Comparison of ENCODE assay signal across 2 cellular contexts in the genomic region with DNA sequence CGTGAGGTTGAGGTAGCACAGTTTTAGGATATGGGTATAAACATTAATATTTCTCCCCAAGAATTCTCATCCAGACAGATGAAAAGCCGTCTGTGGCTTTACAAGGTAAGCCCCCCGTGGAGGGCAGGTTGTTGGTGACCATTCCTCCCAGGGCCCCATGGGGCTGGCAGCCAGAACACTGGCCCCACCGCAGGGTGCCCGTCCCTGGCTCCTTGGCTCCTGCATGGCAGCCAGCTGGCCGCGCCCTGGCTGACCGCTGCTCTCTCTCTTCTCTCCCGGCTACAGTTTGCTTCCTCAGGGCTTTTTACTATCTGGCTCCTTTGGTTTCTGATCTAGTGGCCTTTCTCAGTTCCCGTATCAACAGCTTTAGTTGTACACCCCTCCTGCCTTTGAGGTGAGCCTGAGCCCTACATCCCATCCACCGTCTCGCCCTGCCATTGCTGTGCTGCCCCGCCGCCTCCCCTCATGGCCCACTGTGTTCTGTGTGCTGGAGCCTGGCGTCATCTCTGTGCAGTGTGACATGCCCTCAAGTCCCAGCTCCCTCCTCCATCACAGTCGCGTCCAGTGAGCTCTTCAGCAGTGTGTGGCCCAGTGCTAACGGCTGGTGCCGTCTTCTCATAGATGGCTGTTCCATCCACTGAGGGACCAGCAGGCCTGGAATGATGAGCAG.
A peak's percentile ranks its signal among the peaks of the same experiment; 100 is the strongest.
TF ChIP-seq lines count a peak whose summit lies in the region.

No MANE protein-coding gene starts in this region.

TF ChIP-seq in HepG2, 621 proteins besides CTCF, POLR2A, EP300 and RAD21:
- TF ChIP-seq MAZ (IDR thresholded peaks at IDR 0.05; ENCODE audit: borderline replicate concordance, low read depth, low read length): no peak
- TF ChIP-seq MAZ (CRISPR knock-in tag; IDR thresholded peaks at IDR 0.05; ENCODE audit: low read depth): no peak
- TF ChIP-seq AGO2 (optimal IDR thresholded peaks at IDR 0.05; ENCODE audit: low read depth, low read length): peak; percentile 67
- TF ChIP-seq ETV5 (CRISPR knock-in tag; IDR thresholded peaks at IDR 0.05; ENCODE audit: borderline replicate concordance): no peak
- TF ChIP-seq RAD51 (IDR thresholded peaks at IDR 0.05; ENCODE audit: borderline replicate concordance): no peak
- no peak for TF ChIP-seq TFAP4 (IDR thresholded peaks at IDR 0.05; ENCODE audit: borderline replicate concordance, low read depth)
TF ChIP-seq in HepG2: peak in this region for 1.

TF ChIP-seq in PFSK-1, 5 proteins besides CTCF, POLR2A, EP300 and RAD21:
- TF ChIP-seq, protein P1, sequence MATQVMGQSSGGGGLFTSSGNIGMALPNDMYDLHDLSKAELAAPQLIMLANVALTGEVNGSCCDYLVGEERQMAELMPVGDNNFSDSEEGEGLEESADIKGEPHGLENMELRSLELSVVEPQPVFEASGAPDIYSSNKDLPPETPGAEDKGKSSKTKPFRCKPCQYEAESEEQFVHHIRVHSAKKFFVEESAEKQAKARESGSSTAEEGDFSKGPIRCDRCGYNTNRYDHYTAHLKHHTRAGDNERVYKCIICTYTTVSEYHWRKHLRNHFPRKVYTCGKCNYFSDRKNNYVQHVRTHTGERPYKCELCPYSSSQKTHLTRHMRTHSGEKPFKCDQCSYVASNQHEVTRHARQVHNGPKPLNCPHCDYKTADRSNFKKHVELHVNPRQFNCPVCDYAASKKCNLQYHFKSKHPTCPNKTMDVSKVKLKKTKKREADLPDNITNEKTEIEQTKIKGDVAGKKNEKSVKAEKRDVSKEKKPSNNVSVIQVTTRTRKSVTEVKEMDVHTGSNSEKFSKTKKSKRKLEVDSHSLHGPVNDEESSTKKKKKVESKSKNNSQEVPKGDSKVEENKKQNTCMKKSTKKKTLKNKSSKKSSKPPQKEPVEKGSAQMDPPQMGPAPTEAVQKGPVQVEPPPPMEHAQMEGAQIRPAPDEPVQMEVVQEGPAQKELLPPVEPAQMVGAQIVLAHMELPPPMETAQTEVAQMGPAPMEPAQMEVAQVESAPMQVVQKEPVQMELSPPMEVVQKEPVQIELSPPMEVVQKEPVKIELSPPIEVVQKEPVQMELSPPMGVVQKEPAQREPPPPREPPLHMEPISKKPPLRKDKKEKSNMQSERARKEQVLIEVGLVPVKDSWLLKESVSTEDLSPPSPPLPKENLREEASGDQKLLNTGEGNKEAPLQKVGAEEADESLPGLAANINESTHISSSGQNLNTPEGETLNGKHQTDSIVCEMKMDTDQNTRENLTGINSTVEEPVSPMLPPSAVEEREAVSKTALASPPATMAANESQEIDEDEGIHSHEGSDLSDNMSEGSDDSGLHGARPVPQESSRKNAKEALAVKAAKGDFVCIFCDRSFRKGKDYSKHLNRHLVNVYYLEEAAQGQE (IDR thresholded peaks at IDR 0.05; ENCODE audit: insufficient read depth in 1 of 2, low read depth in 2 of 2, low read length in 2 of 2): no peak
- TF ChIP-seq POLR2AphosphoS5 (IDR thresholded peaks at IDR 0.05; ENCODE audit: low read depth, low read length): 0 out of 2 replicates have a peak, but pooled peaks have one; percentile 9
